In genomic region chr9:124593080-124594058, GRCh38 we compare ENCODE assay signal across 13 cellular contexts.
DNase-seq lines count a peak whose midpoint lies in the region; ATAC-seq, FAIRE-seq and TF ChIP-seq lines count a peak whose summit lies in the region.
"Had no signal": no experiment of that assay in that cellular context is flagged by ENCODE, and none has a peak within 500 bp of the region (broad histone marks: within the 10 kb centered on the region; RNA-seq: fewer than 3 reads in every experiment).

No MANE protein-coding gene starts in this region.

- peaks cover 73% of the 10 kb centered on the region for H3K4me1 Mint-ChIP-seq in nephron
- H3K4me1 Mint-ChIP-seq: activated CD8-positive, alpha-beta memory T cell treated with anti-CD3 and anti-CD28 coated beads, Interleukin-2, amount 10 ng/mL, durations not matched to agents 7 days and 5 days had no signal

- H3K4me3 ChIP-seq in GM12865 (ENCODE audit: low read depth, low read length) = no peak overlapping the region

- TF ChIP-seq CTCF in GM12865 (IDR thresholded peaks at IDR 0.05; ENCODE audit: insufficient read depth, low read depth, low read length, missing control alignments) = no peak
- TF ChIP-seq CTCF in nephron (IDR thresholded peaks at IDR 0.05; ENCODE audit: unreplicated experiment in 3 of 3) = no peak

- FAIRE-seq in endometrium (lab: Jason Lieb, UNC) = peak; percentile 55

- peak; percentile 51 for DNase-seq in GM12865 (ENCODE audit: low read depth)
- peak; percentile 35 for DNase-seq in NCI-H524 treated with DMSO at 0.1 percent for 48 hours (lab: John Stamatoyannopoulos, UW)
- DNase-seq in activated effector memory CD4-positive, alpha-beta T cell treated with Interleukin-2 at 50 U/mL for 16 hours = no peak
- no peak for DNase-seq in cerebellar nuclear complex (lab: John Stamatoyannopoulos, UW)
- no peak for DNase-seq in hypothalamus (lab: John Stamatoyannopoulos, UW)
- DNase-seq: activated CD8-positive, alpha-beta memory T cell treated with anti-CD3 and anti-CD28 coated beads, Interleukin-2, amount 10 ng/mL, durations not matched to agents 7 days and 5 days; CD8-positive, alpha-beta T cell; HFFc6; NCI-H2107; stimulated activated CD4-positive, alpha-beta T cell treated with anti-CD3 and anti-CD28 coated beads, Interleukin-4, amount 100 ng/mL, for 4 hours had no signal

- H3K36me3 Mint-ChIP-seq in nephron (ENCODE audit: low read depth) = peaks cover 3% of the 10 kb centered on the region
- H3K36me3 Mint-ChIP-seq: activated CD8-positive, alpha-beta memory T cell treated with anti-CD3 and anti-CD28 coated beads, Interleukin-2, amount 10 ng/mL, durations not matched to agents 7 days and 5 days; CD8-positive, alpha-beta T cell had no signal

- peak overlapping the region; percentile 90 to 96 (median 95) for H3K27ac Mint-ChIP-seq in nephron
- H3K27ac Mint-ChIP-seq: activated CD8-positive, alpha-beta memory T cell treated with anti-CD3 and anti-CD28 coated beads, Interleukin-2, amount 10 ng/mL, durations not matched to agents 7 days and 5 days; CD8-positive, alpha-beta T cell; HFFc6 had no signal

- H3K27me3 Mint-ChIP-seq in nephron (ENCODE audit: low read depth) = no peaks in the 10 kb centered on the region

- no peak for ATAC-seq in GM21367 (IDR thresholded peaks at IDR 0.05; ENCODE audit: unreplicated experiment)
- ATAC-seq: activated CD8-positive, alpha-beta memory T cell treated with anti-CD3 and anti-CD28 coated beads, Interleukin-2, amount 10 ng/mL, durations not matched to agents 7 days and 5 days; CD8-positive, alpha-beta T cell had no signal

- no peaks in the 10 kb centered on the region for H3K9me3 Mint-ChIP-seq in nephron
- H3K9me3 Mint-ChIP-seq: CD8-positive, alpha-beta T cell; HFFc6 had no signal

- peak overlapping the region; percentile 70 to 79 (median 76) for H3K4me3 Mint-ChIP-seq in nephron
- H3K4me3 Mint-ChIP-seq: activated CD8-positive, alpha-beta memory T cell treated with anti-CD3 and anti-CD28 coated beads, Interleukin-2, amount 10 ng/mL, durations not matched to agents 7 days and 5 days; CD8-positive, alpha-beta T cell; HFFc6 had no signal

Comparison
In these comparisons a context has a peak if more than half of its experiments do, and no peak if none do; other contexts are left out.
1. DNase-seq: peak in GM12865 (single experiment) and NCI-H524 treated with DMSO at 0.1 percent for 48 hours (single experiment); none in activated effector memory CD4-positive, alpha-beta T cell treated with Interleukin-2 at 50 U/mL for 16 hours (single experiment), cerebellar nuclear complex (0 of 2) and hypothalamus (0 of 51).